Comparison of ENCODE assay signal across 9 cellular contexts in genomic region chr1:59355361-59355760, GRCh38. TPM values are rescaled to one million over a fixed set of nuclear protein-coding genes. Genes with fewer than 3 reads are reported as not detected.
DNase-seq lines count a peak whose midpoint lies in the region; ATAC-seq, FAIRE-seq and TF ChIP-seq lines count a peak whose summit lies in the region.
"Had no signal": no experiment of that assay in that cellular context is flagged by ENCODE, and none has a peak within 500 bp of the region (broad histone marks: within the 10 kb centered on the region; RNA-seq: fewer than 3 reads in every experiment).

No MANE protein-coding gene starts in this region.

- POLR2A ChIA-PET in naive thymus-derived CD8-positive, alpha-beta T cell (lab: Charles Lee) = no interaction called here

- FAIRE-seq in GM12891 (lab: Jason Lieb, UNC) (no peak), GM12892 (lab: Jason Lieb, UNC) (no peak)

- TF ChIP-seq POLR2A in GM12891 (IDR thresholded peaks at IDR 0.05; ENCODE audit: low read depth, low read length) (no peak), GM12892 (IDR thresholded peaks at IDR 0.05; ENCODE audit: low read depth, low read length) (no peak)

- no peaks in the 10 kb centered on the region for H3K9me3 Mint-ChIP-seq in naive thymus-derived CD8-positive, alpha-beta T cell

- H3K4me1 Mint-ChIP-seq in naive thymus-derived CD8-positive, alpha-beta T cell = peaks cover 0 to 1% (median 0%) of the 10 kb centered on the region in 4 donors

- H3K4me3 Mint-ChIP-seq in naive thymus-derived CD8-positive, alpha-beta T cell = no peak overlapping the region

- H3K27ac Mint-ChIP-seq in naive thymus-derived CD8-positive, alpha-beta T cell = no peak overlapping the region

- intact Hi-C loops in left ventricle myocardium superior (cut with micrococcal nuclease) = no loop called here

- peaks cover 0 to 22% (median 19%) of the 10 kb centered on the region in 3 donors for H3K36me3 Mint-ChIP-seq in naive thymus-derived CD8-positive, alpha-beta T cell

- DNase-seq in GM12891 (ENCODE audit: insufficient read length, low spot score) (no peak), left ventricle myocardium superior (no peak), SIG-M5 treated with dmso at 0.1 percent for 504 hours (lab: John Stamatoyannopoulos, UW; ENCODE audit: unreplicated experiment) (no peak), GM12892 (ENCODE audit: insufficient read length) (no peak), NCI-H226 (no peak)
- no peak for DNase-seq in naive thymus-derived CD8-positive, alpha-beta T cell
- DNase-seq: COR-L47 had no signal

- ATAC-seq in GM19397 (IDR thresholded peaks at IDR 0.05; ENCODE audit: unreplicated experiment) (peak; percentile 67), HG03103 (IDR thresholded peaks at IDR 0.05; ENCODE audit: low read depth, unreplicated experiment) (peak; percentile 49), left ventricle myocardium superior (peak; percentile 68)
- no peak for ATAC-seq in naive thymus-derived CD8-positive, alpha-beta T cell

- H3K27me3 Mint-ChIP-seq in naive thymus-derived CD8-positive, alpha-beta T cell = no peaks in the 10 kb centered on the region

TF ChIP-seq in GM12891, 5 proteins besides CTCF, POLR2A, EP300 and RAD21:
- no peak for TF ChIP-seq TAF1 (IDR thresholded peaks at IDR 0.05; ENCODE audit: low read depth, low read length)
- no peak for TF ChIP-seq POU2F2 (IDR thresholded peaks at IDR 0.05; ENCODE audit: low read depth, low read length)
- TF ChIP-seq POLR2AphosphoS5 (IDR thresholded peaks at IDR 0.05; ENCODE audit: low read depth, low read length) = no peak
- TF ChIP-seq PAX5 (IDR thresholded peaks at IDR 0.05; ENCODE audit: insufficient read depth, low read length, severe bottlenecking) = peak; percentile 47
- TF ChIP-seq SPI1 (IDR thresholded peaks at IDR 0.05; ENCODE audit: low read depth, low read length) = no peak
TF ChIP-seq in GM12891: peak in this region for 1.

RNA-seq across cellular contexts. Expression of gene FGGY, which starts 58.5 kb away (rescaled TPM):
- 9.6 TPM for polyA plus RNA-seq in GM12891 (2012; ENCODE audit: low read depth, missing spikeins)
- 29.7 TPM for total RNA-seq in left ventricle myocardium superior
- 6.4 TPM for polyA plus RNA-seq in GM12892 (2012; ENCODE audit: missing spikeins)
- total RNA-seq in naive thymus-derived CD8-positive, alpha-beta T cell = 10 to 100 TPM in 1 of 2 experiments, 1 to 10 TPM in 1; 9.6 to 11.1 TPM
- 1 to 10 TPM; 5.7 to 6.4 (median 5.8) TPM for polyA plus RNA-seq in naive thymus-derived CD8-positive, alpha-beta T cell

Comparison
In these comparisons a context has a peak if more than half of its experiments do, and no peak if none do; other contexts are left out.
1. ATAC-seq: peak in GM19397 (single experiment), HG03103 (single experiment) and left ventricle myocardium superior (single experiment); none in naive thymus-derived CD8-positive, alpha-beta T cell (0 of 2).